ENCODE assay signal across 1 cellular context in genomic region chr2:43087413-43087812, GRCh38.
TF ChIP-seq lines count a peak whose summit lies in the region.

No MANE protein-coding gene starts in this region.

TF ChIP-seq in SK-N-SH, 30 proteins besides CTCF, POLR2A, EP300 and RAD21 (continued from another document):
- no peak for TF ChIP-seq MEF2A (IDR thresholded peaks at IDR 0.05; ENCODE audit: borderline replicate concordance, low read depth)
- no peak for TF ChIP-seq ELF1 (IDR thresholded peaks at IDR 0.05)
